In genomic region chr13:98576963-98577822, GRCh38 we compare ENCODE assay signal across 8 cellular contexts. TPM values are rescaled to one million over a fixed set of nuclear protein-coding genes. Genes with fewer than 3 reads are reported as not detected.
A peak's percentile ranks its signal among the peaks of the same experiment; 100 is the strongest.
DNase-seq lines count a peak whose midpoint lies in the region; ATAC-seq and TF ChIP-seq lines count a peak whose summit lies in the region.

STK24 (minus strand) TSS chr13:98577107; CDS start chr13:98576786, 321 bp downstream.

- H3K4me2 ChIP-seq in hepatocyte, result peak within 1 kb of the TSS; percentile 87

- peaks cover 38% of the 10 kb centered on the region for H4K20me1 ChIP-seq in hepatocyte (ENCODE audit: insufficient read depth, poor library complexity, severe bottlenecking)

- in situ Hi-C loops in astrocyte of the spinal cord (cut with HindIII; ENCODE audit: low sequenced_read_pairs), result no loop called here

- no peaks in the 10 kb centered on the region for H3K27me3 Mint-ChIP-seq in T-helper 17 cell

- H3K36me3 ChIP-seq in GM06990 (ENCODE audit: control insufficient read depth, insufficient read depth, low read length), result no peaks in the 10 kb centered on the region
- no peaks in the 10 kb centered on the region for H3K36me3 ChIP-seq in KOPT-K1 (ENCODE audit: insufficient read depth, low read length)
- H3K36me3 ChIP-seq in hepatocyte (replicated peaks; ENCODE audit: insufficient read depth, low read depth), result no peaks in the 10 kb centered on the region

- peaks cover 36% of the 10 kb centered on the region for H3K4me1 Mint-ChIP-seq in T-helper 17 cell

- H3K4me1 ChIP-seq in hepatocyte (ENCODE audit: insufficient read depth), result peaks cover 46% of the 10 kb centered on the region

- H3K9me3 ChIP-seq in KOPT-K1 (ENCODE audit: insufficient read depth, low read length, poor library complexity, severe bottlenecking) (no peaks in the 10 kb centered on the region), T-helper 17 cell (ENCODE audit: control insufficient read depth, low read length, poor library complexity, severe bottlenecking) (no peaks in the 10 kb centered on the region), hepatocyte (ENCODE audit: low read depth) (no peaks in the 10 kb centered on the region)

- peak within 1 kb of the TSS; percentile 99 for H3K27ac Mint-ChIP-seq in T-helper 17 cell

- H3K27ac ChIP-seq in KOPT-K1 (ENCODE audit: low read depth, low read length, poor library complexity, severe bottlenecking), result peak within 1 kb of the TSS; percentile 80
- H3K27ac ChIP-seq in hepatocyte, result peak within 1 kb of the TSS; percentile 100

- no peaks in the 10 kb centered on the region for H3K36me3 Mint-ChIP-seq in T-helper 17 cell (ENCODE audit: low read depth)

- H3K79me2 ChIP-seq in hepatocyte, result peaks cover 43% of the 10 kb centered on the region

- DNase-seq in GM06990 (ENCODE audit: extremely low read depth, insufficient read length), result peak; percentile 80
- peak; percentile 49 to 67 (median 58) for DNase-seq in T-helper 17 cell
- DNase-seq in astrocyte of the spinal cord (ENCODE audit: low read depth, low spot score), result peak; percentile 80
- DNase-seq in hepatocyte (ENCODE audit: low spot score), result peak; percentile 94
- peak; percentile 57 for DNase-seq in renal cortical epithelial cell (ENCODE audit: low read depth)
- DNase-seq in OCI-M2 (lab: John Stamatoyannopoulos, UW; ENCODE audit: unreplicated experiment), result no peak

- peak within 1 kb of the TSS; percentile 83 for H3K4me3 ChIP-seq in GM06990 (replicated peaks; ENCODE audit: low read depth, low read length)
- peak within 1 kb of the TSS; percentile 80 for H3K4me3 ChIP-seq in astrocyte of the spinal cord (ENCODE audit: low read depth, low read length)
- peak within 1 kb of the TSS; percentile 77 for H3K4me3 ChIP-seq in hepatocyte

- H3K9me2 ChIP-seq in hepatocyte (replicated peaks; ENCODE audit: insufficient read depth), result no peaks in the 10 kb centered on the region

- TF ChIP-seq CTCF in GM06990 (IDR thresholded peaks at IDR 0.05; ENCODE audit: insufficient read depth, low read length, poor library complexity, severe bottlenecking) (no peak), astrocyte of the spinal cord (IDR thresholded peaks at IDR 0.05; ENCODE audit: low read depth, low read length) (no peak), hepatocyte (IDR thresholded peaks at IDR 0.05; ENCODE audit: poor library complexity) (no peak)

- H3K4me3 Mint-ChIP-seq in T-helper 17 cell, result peak within 1 kb of the TSS; percentile 95

- H2AFZ ChIP-seq in hepatocyte, result peak within 1 kb of the TSS; percentile 77

- H3K27me3 ChIP-seq in GM06990 (replicated peaks; ENCODE audit: control insufficient read depth, insufficient read depth, low read length), result no peaks in the 10 kb centered on the region
- no peaks in the 10 kb centered on the region for H3K27me3 ChIP-seq in hepatocyte

- peak; percentile 69 for ATAC-seq in GM21723 (IDR thresholded peaks at IDR 0.05; ENCODE audit: unreplicated experiment)
- peak; percentile 59 for ATAC-seq in T-helper 17 cell

- under 1% methylated on average over 14 of the region's 102 CpGs for WGBS in hepatocyte (ENCODE audit: low lambda C conversion rate, missing lambda C conversion rate)

RNA-seq across cellular contexts. Expression of gene STK24, which starts in this region (rescaled TPM):
- total RNA-seq in T-helper 17 cell (100 to 1,000 TPM; 134 to 163 TPM), hepatocyte (68.9 and 74.4 TPM in 2 replicates), renal cortical epithelial cell (82.0 and 86.3 TPM in 2 replicates)
- 62.5 and 71.2 TPM in 2 replicates for polyA plus RNA-seq in hepatocyte
